ENCODE assay signal across 22 cellular contexts in genomic region chr11:108632041-108632440, GRCh38. TPM values are rescaled to one million over a fixed set of nuclear protein-coding genes. Genes with fewer than 3 reads are reported as not detected.
DNase-seq lines count a peak whose midpoint lies in the region; ATAC-seq, FAIRE-seq and TF ChIP-seq lines count a peak whose summit lies in the region.
"Had no signal": no experiment of that assay in that cellular context is flagged by ENCODE, and none has a peak within 500 bp of the region (broad histone marks: within the 10 kb centered on the region; RNA-seq: fewer than 3 reads in every experiment).

No MANE protein-coding gene starts in this region.

- peaks cover 12% of the 10 kb centered on the region for H3K27me3 Mint-ChIP-seq in osteocyte (ENCODE audit: unreplicated experiment)

- no peak overlapping the region for H2AK9ac ChIP-seq in IMR-90 (replicated peaks; ENCODE audit: low read depth, low read length, poor library complexity)

- CTCF ChIA-PET in IMR-90 (lab: Yijun Ruan, JAX) (interaction anchor here (0.6 kb wide), 1 partner anchor 11 kb away, joined by 3 read pairs; no protein-coding TSS in a partner anchor), H1 (lab: Charles Lee; ENCODE audit: partially characterized antibody) (interaction anchor here (0.9 to 1.5 kb wide), 3 partner anchors 9 to 17 kb away, joined by 3 to 4 read pairs (median 3); no protein-coding TSS in a partner anchor)

- ATAC-seq in IMR-90 (ENCODE audit: low read depth) (no peak), HG02571 (IDR thresholded peaks at IDR 0.05; ENCODE audit: unreplicated experiment) (no peak)
- ATAC-seq: CD8-positive, alpha-beta T cell had no signal

- H4K91ac ChIP-seq in IMR-90 (ENCODE audit: insufficient read depth, low read depth, low read length) (no peak overlapping the region), H1 (replicated peaks; ENCODE audit: insufficient read length, low read length) (no peak overlapping the region)

- H4K5ac ChIP-seq in IMR-90 (ENCODE audit: low read depth, low read length): no peak overlapping the region
- no peak overlapping the region for H4K5ac ChIP-seq in H1 (ENCODE audit: insufficient read length, low read depth, low read length)

- H3K9me1 ChIP-seq in IMR-90 (ENCODE audit: insufficient read depth, low read length): no peaks in the 10 kb centered on the region; the same call in 1 of the 2 replicates

- H3K18ac ChIP-seq in IMR-90 (ENCODE audit: low read depth, low read length) (no peak overlapping the region), H1 (ENCODE audit: extremely low read depth, low read length) (no peak overlapping the region)

- H2AFZ ChIP-seq in IMR-90 (replicated peaks; ENCODE audit: low read length, poor library complexity) (no peak overlapping the region), H1 (ENCODE audit: low read length) (no peak overlapping the region; the same call in 1 of the 2 replicates)

- H3K4me1 Mint-ChIP-seq in osteocyte (ENCODE audit: unreplicated experiment): peaks cover 15% of the 10 kb centered on the region

- WGBS in IMR-90 (ENCODE audit: extremely low coverage in 2 of 2, insufficient read length in 1 of 2), 2 experiments: no CpG with 5 or more reads among the region's 1 CpG
- 81% methylated on average over 1 of the region's 1 CpG; no CpG with 5 or more reads in 1 of the 2 experiments for WGBS in H1 (ENCODE audit: extremely low coverage in 1 of 2, insufficient coverage in 1 of 2, insufficient read length in 1 of 2, insufficient replicate concordance in 2 of 2, low coverage in 1 of 2, low lambda C conversion rate in 2 of 2, missing lambda C conversion rate in 1 of 2), 2 experiments

- no peaks in the 10 kb centered on the region for H3K23me2 ChIP-seq in H1 (ENCODE audit: low read depth, low read length)

- H3K27me3 ChIP-seq in IMR-90 (ENCODE audit: control insufficient read depth, insufficient read depth, low read length): no peaks in the 10 kb centered on the region; the same call in 1 of the 2 replicates
- no peaks in the 10 kb centered on the region for H3K27me3 ChIP-seq in H1 (replicated peaks in 1 of 4; ENCODE audit: control insufficient read depth in 3 of 4, extremely low read depth in 1 of 4, insufficient read depth in 3 of 4, low read length in 3 of 4)
- H3K27me3 ChIP-seq: SJSA1 had no signal

- intact Hi-C loops in IMR-90 (cut with micrococcal nuclease): no loop called here

- in situ Hi-C loops in IMR-90 (cut with MboI; ENCODE audit: low sequenced_read_pairs): no loop called here

- H3K56ac ChIP-seq in IMR-90 (ENCODE audit: extremely low read depth, insufficient read depth, low read length) (no peak overlapping the region), H1 (replicated peaks; ENCODE audit: insufficient read length, low read depth, low read length) (no peak overlapping the region)

- H3K9me3 ChIP-seq in IMR-90 (ENCODE audit: control insufficient read depth, insufficient read depth, low read length): no peaks in the 10 kb centered on the region
- H3K9me3 ChIP-seq in H1 (ENCODE audit: insufficient read depth in 2 of 2, low read depth in 1 of 2, low read length in 1 of 2): peaks cover 11 to 12% of the 10 kb centered on the region in 2 experiments
- H3K9me3 ChIP-seq: SJSA1 had no signal

- H3K4ac ChIP-seq in IMR-90 (ENCODE audit: low read depth, low read length): no peak overlapping the region
- no peak overlapping the region for H3K4ac ChIP-seq in H1 (replicated peaks; ENCODE audit: insufficient read length, low read depth, low read length)

- no peaks in the 10 kb centered on the region for H3K36me3 ChIP-seq in IMR-90 (ENCODE audit: control insufficient read depth, insufficient read depth, low read length)
- H3K36me3 ChIP-seq in H1 (ENCODE audit: control insufficient read depth in 2 of 4, insufficient read depth in 4 of 4, low read length in 3 of 4): no peaks in the 10 kb centered on the region
- H3K36me3 ChIP-seq: SJSA1 had no signal

- H3K14ac ChIP-seq in IMR-90 (replicated peaks; ENCODE audit: low read depth, low read length): no peak overlapping the region
- no peak overlapping the region for H3K14ac ChIP-seq in H1 (ENCODE audit: insufficient read length)

- BruUV-seq in IMR-90 (replicated peaks; lab: Mats Ljungman, UMichigan): no TSS peak

- H2BK15ac ChIP-seq in IMR-90 (ENCODE audit: low read depth, low read length) (no peak overlapping the region), H1 (ENCODE audit: low read length) (no peak overlapping the region)

- no peak for FAIRE-seq in H1 (lab: Jason Lieb, UNC)
- FAIRE-seq: D721Med had no signal

- peaks cover 4% of the 10 kb centered on the region for H3K9me3 Mint-ChIP-seq in osteocyte (ENCODE audit: unreplicated experiment)
- H3K9me3 Mint-ChIP-seq: CD8-positive, alpha-beta T cell had no signal

- H3K79me1 ChIP-seq in IMR-90 (ENCODE audit: low read depth in 1 of 2, low read length in 2 of 2) (no peaks in the 10 kb centered on the region), H1 (ENCODE audit: low read depth, low read length) (no peaks in the 10 kb centered on the region)

- H3K27ac ChIP-seq in IMR-90 (ENCODE audit: insufficient read depth, low read length): no peak overlapping the region
- H3K27ac ChIP-seq in H1 (ENCODE audit: low read depth, low read length): no peak overlapping the region
- H3K27ac ChIP-seq: SJSA1 had no signal

- no peaks in the 10 kb centered on the region for H3K36me3 Mint-ChIP-seq in osteocyte (ENCODE audit: unreplicated experiment)
- H3K36me3 Mint-ChIP-seq: CD8-positive, alpha-beta T cell had no signal

- TF ChIP-seq CTCF in AG10803 (conservative IDR thresholded peaks at IDR 0.05; ENCODE audit: low read length) (no peak), IMR-90 (conservative IDR thresholded peaks at IDR 0.05; ENCODE audit: low read depth, low read length) (no peak), H1 (IDR thresholded peaks at IDR 0.05; ENCODE audit: control extremely low read depth in 1 of 3, insufficient read depth in 1 of 3, low read depth in 1 of 3, low read length in 3 of 3) (no peak), osteocyte (IDR thresholded peaks at IDR 0.05) (no peak)

- H3K4me1 ChIP-seq in IMR-90 (ENCODE audit: control insufficient read depth, insufficient read depth, low read length): 0 out of 2 replicates have a peak, but pooled peaks cover 2% of the 10 kb centered on the region
- H3K4me1 ChIP-seq in H1 (replicated peaks in 1 of 4; ENCODE audit: control insufficient read depth in 3 of 4, insufficient read depth in 4 of 4, low read length in 3 of 4): peaks cover 0 to 7% (median 0%) of the 10 kb centered on the region in 4 experiments; a peak in 2 of 7 replicates
- H3K4me1 ChIP-seq: SJSA1 had no signal

- H4K20me1 ChIP-seq in IMR-90 (ENCODE audit: insufficient read depth, low read length): no peaks in the 10 kb centered on the region
- no peaks in the 10 kb centered on the region for H4K20me1 ChIP-seq in H1 (replicated peaks in 1 of 2; ENCODE audit: control insufficient read depth in 1 of 2, insufficient read depth in 2 of 2, low read length in 2 of 2)

- no peak overlapping the region for H3K4me3 Mint-ChIP-seq in osteocyte (ENCODE audit: unreplicated experiment)
- H3K4me3 Mint-ChIP-seq: CD8-positive, alpha-beta T cell had no signal

- DNase-seq in AG10803 (ENCODE audit: low read depth) (peak; percentile 54), IMR-90 (no peak), H1 (ENCODE audit: low read depth in 1 of 2, low spot score in 2 of 2) (no peak), osteocyte (ENCODE audit: extremely low spot score, unreplicated experiment) (no peak), NCI-H187 treated with DMSO at 0.1 percent for 48 hours (lab: John Stamatoyannopoulos, UW) (no peak), SW480 (ENCODE audit: low spot score) (no peak)
- DNase-seq: ACHN; CD8-positive, alpha-beta T cell; DMS79 treated with DMSO at 0.1 percent for 48 hours; GDM1; GOT3; MV-4-11; NCI-H1436; NCI-H2081 treated with DMSO at 0.1 percent for 48 hours; NCI-H2227 treated with DMSO at 0.1 percent for 48 hours; NCI-H526; NK-92 treated with Interleukin-12 subunit alpha and Interleukin-12 subunit beta, amount 100 ng/mL, for 24 hours; OCI-M1; RPMI8226 had no signal

- no peak overlapping the region for H2AK5ac ChIP-seq in IMR-90 (ENCODE audit: low read depth, low read length)
- no peak overlapping the region for H2AK5ac ChIP-seq in H1 (ENCODE audit: low read depth, low read length)

- H2BK20ac ChIP-seq in IMR-90 (ENCODE audit: low read depth, low read length): no peak overlapping the region
- H2BK20ac ChIP-seq in H1 (ENCODE audit: low read length): no peak overlapping the region

- H3K4me3 ChIP-seq in AG10803 (ENCODE audit: low read length): no peak overlapping the region
- H3K4me3 ChIP-seq in IMR-90 (ENCODE audit: insufficient read depth, low read depth, low read length): no peak overlapping the region
- no peak overlapping the region for H3K4me3 ChIP-seq in H1 (ENCODE audit: extremely low read depth in 1 of 4, insufficient read depth in 2 of 4, low read depth in 3 of 4, low read length in 4 of 4)
- H3K4me3 ChIP-seq: SJSA1 had no signal

- H3K9ac ChIP-seq in IMR-90 (ENCODE audit: low read depth, low read length) (no peak overlapping the region), H1 (replicated peaks in 1 of 4; ENCODE audit: extremely low read depth in 1 of 4, low read depth in 3 of 4, low read length in 3 of 4) (no peak overlapping the region)

- H3K79me2 ChIP-seq in H1 (ENCODE audit: control insufficient read depth in 1 of 2, insufficient read depth in 2 of 2, low read length in 2 of 2): no peaks in the 10 kb centered on the region

- H2BK5ac ChIP-seq in IMR-90 (ENCODE audit: low read depth, low read length, poor library complexity, severe bottlenecking) (no peak overlapping the region), H1 (ENCODE audit: low read depth, low read length) (no peak overlapping the region)

- H4K8ac ChIP-seq in IMR-90 (ENCODE audit: low read depth in 2 of 2, low read length in 2 of 2): no peak overlapping the region
- H4K8ac ChIP-seq in H1 (ENCODE audit: extremely low read depth, insufficient read depth, low read length): no peak overlapping the region

- H2BK12ac ChIP-seq in H1 (ENCODE audit: low read depth, low read length): no peak overlapping the region

- H3K23ac ChIP-seq in IMR-90 (ENCODE audit: low read depth, low read length) (no peak overlapping the region), H1 (ENCODE audit: insufficient read length) (no peak overlapping the region)

- H2BK120ac ChIP-seq in IMR-90 (ENCODE audit: low read depth, low read length) (no peak overlapping the region), H1 (replicated peaks; ENCODE audit: low read depth, low read length) (no peak overlapping the region)

- POLR2A ChIA-PET in IMR-90 (lab: Charles Lee; ENCODE audit: unreplicated experiment): interaction anchor here (0.5 kb wide), 1 partner anchor 84 kb away, joined by 6 read pairs; no protein-coding TSS in a partner anchor
- POLR2A ChIA-PET in H1 (lab: Charles Lee; ENCODE audit: partially characterized antibody): interaction anchor here (0.9 kb wide), 1 partner anchor 91 kb away, joined by 3 read pairs; no protein-coding TSS in a partner anchor

- peak overlapping the region; percentile 68 for H3K27ac Mint-ChIP-seq in osteocyte (ENCODE audit: unreplicated experiment)
- H3K27ac Mint-ChIP-seq: CD8-positive, alpha-beta T cell had no signal

- H3K4me2 ChIP-seq in IMR-90 (ENCODE audit: low read depth, low read length) (no peak overlapping the region), H1 (ENCODE audit: insufficient read depth in 1 of 2, low read depth in 2 of 2, low read length in 2 of 2) (peak overlapping the region in 1 of 2 experiments; percentile 15; a peak in 1 of 4 replicates)

- dilution Hi-C loops in IMR-90 (cut with HindIII; ENCODE audit: low sequenced_read_pairs, unreplicated experiment): no loop called here

- TF ChIP-seq EP300 in H1 (IDR thresholded peaks at IDR 0.05; ENCODE audit: borderline replicate concordance in 1 of 2, low read depth in 2 of 2, low read length in 2 of 2): no peak

- TF ChIP-seq POLR2A in IMR-90 (IDR thresholded peaks at IDR 0.05; ENCODE audit: low read depth, low read length) (no peak), H1 (IDR thresholded peaks at IDR 0.05; ENCODE audit: control extremely low read depth in 1 of 2, low read depth in 2 of 2, low read length in 2 of 2) (no peak)

- TF ChIP-seq RAD21 in IMR-90 (IDR thresholded peaks at IDR 0.05; ENCODE audit: low read length) (no peak), H1 (IDR thresholded peaks at IDR 0.05 in 1 of 2, conservative IDR thresholded peaks at IDR 0.05 in 1 of 2; ENCODE audit: low read depth in 2 of 2, low read length in 2 of 2) (no peak)

RNA-seq across cellular contexts. Expression of gene DDX10, which starts 32.8 kb away (rescaled TPM):
- 28.1 and 31.9 TPM in 2 replicates for total RNA-seq in IMR-90 (2012; rRNA removed)
- polyA plus RNA-seq in IMR-90 (2012; rRNA removed): 20.0 and 20.2 TPM in 2 replicates
- 6.0 and 18.7 TPM in 2 replicates for polyA plus RNA-seq in IMR-90 (2012; cell fraction: cytosol; rRNA removed)
- polyA plus RNA-seq in IMR-90 (2012; cell fraction: nucleus; rRNA removed; ENCODE audit: low replicate concordance): 5.3 and 41.9 TPM in 2 replicates
- total RNA-seq in H1 (2021; fragmentation: NEBNext Ultra II Directional; extraction: Animal tissue kit (Norgen Biotek cat#: 25700)): 44.9 and 52.2 TPM in 2 replicates
- polyA plus RNA-seq in H1 (2011; rRNA removed): 27.7 and 49.2 TPM in 2 replicates
- polyA plus RNA-seq in H1 (2011; cell fraction: cytosol; rRNA removed): 35.2 TPM
- polyA plus RNA-seq in H1 (2011; cell fraction: nucleus; rRNA removed): 26.5 TPM
- 30.4 to 47.2 TPM (median 35.5 TPM) in 4 replicates for polyA plus RNA-seq in H1 (2012, experiment 1 of 2)
- 3.4 TPM for polyA plus RNA-seq in H1 (2012, experiment 2 of 2)
- 64.9 TPM for polyA plus RNA-seq in H1 (2013, experiment 1 of 2)
- 69.2 TPM for polyA plus RNA-seq in H1 (2013, experiment 2 of 2)
- 51.9 and 52.4 TPM in 2 replicates for polyA minus RNA-seq in H1 (2011; rRNA and poly(A)+ RNA removed)
- polyA minus RNA-seq in H1 (2011; cell fraction: cytosol; rRNA and poly(A)+ RNA removed): 18.6 TPM
- 63.7 TPM for polyA minus RNA-seq in H1 (2011; cell fraction: nucleus; rRNA and poly(A)+ RNA removed)
- 34.6 and 34.9 TPM in 2 replicates for total RNA-seq in osteocyte

RNA-seq across cellular contexts. Expression of gene EXPH5, which starts 38.5 kb away (rescaled TPM):
- total RNA-seq in IMR-90 (2012; rRNA removed) (0.56 and 0.72 TPM in 2 replicates), osteocyte (0.59 and 1.5 TPM in 2 replicates)
- polyA plus RNA-seq in IMR-90 (2012; rRNA removed) (0.04 and 0.05 TPM in 2 replicates), H1 (2011; rRNA removed) (0.86 and 1.1 TPM in 2 replicates)
- 0.01 TPM in 2 replicates for polyA plus RNA-seq in IMR-90 (2012; cell fraction: cytosol; rRNA removed)
- polyA plus RNA-seq in IMR-90 (2012; cell fraction: nucleus; rRNA removed; ENCODE audit: low replicate concordance): 0.03 and 0.11 TPM in 2 replicates
- total RNA-seq in H1 (2021; fragmentation: NEBNext Ultra II Directional; extraction: Animal tissue kit (Norgen Biotek cat#: 25700)): 11.5 and 11.9 TPM in 2 replicates
- polyA plus RNA-seq in H1 (2011; cell fraction: cytosol; rRNA removed): 1.3 TPM
- polyA plus RNA-seq in H1 (2011; cell fraction: nucleus; rRNA removed): 2.2 TPM
- 0.84 to 2.2 TPM (median 1.1 TPM) in 4 replicates for polyA plus RNA-seq in H1 (2012, experiment 1 of 2)
- 0.13 TPM for polyA plus RNA-seq in H1 (2012, experiment 2 of 2)
- polyA plus RNA-seq in H1 (2013, experiment 1 of 2): 4.6 TPM
- 4.0 TPM for polyA plus RNA-seq in H1 (2013, experiment 2 of 2)
- 12.2 and 15.9 TPM in 2 replicates for polyA minus RNA-seq in H1 (2011; rRNA and poly(A)+ RNA removed)
- polyA minus RNA-seq in H1 (2011; cell fraction: cytosol; rRNA and poly(A)+ RNA removed): 5.9 TPM
- polyA minus RNA-seq in H1 (2011; cell fraction: nucleus; rRNA and poly(A)+ RNA removed): 19.7 TPM
